In genomic region chr14:50806241-50806933, GRCh38 we compare ENCODE assay signal across 20 cellular contexts. TPM values are rescaled to one million over a fixed set of nuclear protein-coding genes. Genes with fewer than 3 reads are reported as not detected.
DNase-seq lines count a peak whose midpoint lies in the region; ATAC-seq and FAIRE-seq lines count a peak whose summit lies in the region.
"Had no signal": no experiment of that assay in that cellular context is flagged by ENCODE, and none has a peak within 500 bp of the region (broad histone marks: within the 10 kb centered on the region; RNA-seq: fewer than 3 reads in every experiment).

No MANE protein-coding gene starts in this region.

- peaks cover 63% of the 10 kb centered on the region for H3K4me1 Mint-ChIP-seq in activated naive CD4-positive, alpha-beta T cell treated with anti-CD3 and anti-CD28 coated beads, Interleukin-2, amount 50 U/mL, for 24 hours
- H3K4me1 Mint-ChIP-seq in activated naive CD4-positive, alpha-beta T cell treated with anti-CD3 and anti-CD28 coated beads, Interleukin-2, amount 10 ng/mL, durations not matched to agents 7 days and 5 days: peaks cover 7% of the 10 kb centered on the region
- H3K4me1 Mint-ChIP-seq in activated T-helper 1 cell treated with anti-CD3 and anti-CD28 coated beads, Interleukin-12 subunit alpha, Interleukin-12 subunit beta, Interleukin-2, Interleukin-4 antibody, amounts not matched to agents 30 ng/mL and 10 ng/mL and 1 ng/mL, durations not matched to agents 14 hours and 24 hours and 36 hours (ENCODE audit: low read depth): no peaks in the 10 kb centered on the region

- FAIRE-seq in islet of Langerhans (lab: Jason Lieb, UNC) (peak; percentile 62), urothelium cell line (lab: Jason Lieb, UNC) (peak; percentile 48)
- FAIRE-seq: A549, GM12891 had no signal

- H3K9me3 Mint-ChIP-seq in activated naive CD4-positive, alpha-beta T cell treated with anti-CD3 and anti-CD28 coated beads, Interleukin-2, amount 50 U/mL, for 24 hours: no peaks in the 10 kb centered on the region
- H3K9me3 Mint-ChIP-seq in activated naive CD4-positive, alpha-beta T cell treated with anti-CD3 and anti-CD28 coated beads, Interleukin-2, amount 10 ng/mL, durations not matched to agents 7 days and 5 days: no peaks in the 10 kb centered on the region
- no peaks in the 10 kb centered on the region for H3K9me3 Mint-ChIP-seq in activated T-helper 1 cell treated with anti-CD3 and anti-CD28 coated beads, Interleukin-12 subunit alpha, Interleukin-12 subunit beta, Interleukin-2, Interleukin-4 antibody, amounts not matched to agents 30 ng/mL and 10 ng/mL and 1 ng/mL, durations not matched to agents 14 hours and 24 hours and 36 hours
- H3K9me3 Mint-ChIP-seq: CD4-positive, CD25-positive, alpha-beta regulatory T cell; HFFc6 had no signal

- H3K27ac Mint-ChIP-seq in activated naive CD4-positive, alpha-beta T cell treated with anti-CD3 and anti-CD28 coated beads, Interleukin-2, amount 50 U/mL, for 24 hours: peak overlapping the region; percentile 32
- H3K27ac Mint-ChIP-seq in activated naive CD4-positive, alpha-beta T cell treated with anti-CD3 and anti-CD28 coated beads, Interleukin-2, amount 10 ng/mL, durations not matched to agents 7 days and 5 days: no peak overlapping the region
- H3K27ac Mint-ChIP-seq in activated T-helper 1 cell treated with anti-CD3 and anti-CD28 coated beads, Interleukin-12 subunit alpha, Interleukin-12 subunit beta, Interleukin-2, Interleukin-4 antibody, amounts not matched to agents 30 ng/mL and 10 ng/mL and 1 ng/mL, durations not matched to agents 14 hours and 24 hours and 36 hours: peak overlapping the region; percentile 19

- no peak overlapping the region for H3K4me3 Mint-ChIP-seq in activated naive CD4-positive, alpha-beta T cell treated with anti-CD3 and anti-CD28 coated beads, Interleukin-2, amount 50 U/mL, for 24 hours
- H3K4me3 Mint-ChIP-seq in activated naive CD4-positive, alpha-beta T cell treated with anti-CD3 and anti-CD28 coated beads, Interleukin-2, amount 10 ng/mL, durations not matched to agents 7 days and 5 days: no peak overlapping the region
- no peak overlapping the region for H3K4me3 Mint-ChIP-seq in activated T-helper 1 cell treated with anti-CD3 and anti-CD28 coated beads, Interleukin-12 subunit alpha, Interleukin-12 subunit beta, Interleukin-2, Interleukin-4 antibody, amounts not matched to agents 30 ng/mL and 10 ng/mL and 1 ng/mL, durations not matched to agents 14 hours and 24 hours and 36 hours
- H3K4me3 Mint-ChIP-seq: CD4-positive, CD25-positive, alpha-beta regulatory T cell; HFFc6 had no signal

- peaks cover 10% of the 10 kb centered on the region for H3K36me3 Mint-ChIP-seq in activated naive CD4-positive, alpha-beta T cell treated with anti-CD3 and anti-CD28 coated beads, Interleukin-2, amount 50 U/mL, for 24 hours
- peaks cover 37% of the 10 kb centered on the region for H3K36me3 Mint-ChIP-seq in activated naive CD4-positive, alpha-beta T cell treated with anti-CD3 and anti-CD28 coated beads, Interleukin-2, amount 10 ng/mL, durations not matched to agents 7 days and 5 days
- H3K36me3 Mint-ChIP-seq in activated T-helper 1 cell treated with anti-CD3 and anti-CD28 coated beads, Interleukin-12 subunit alpha, Interleukin-12 subunit beta, Interleukin-2, Interleukin-4 antibody, amounts not matched to agents 30 ng/mL and 10 ng/mL and 1 ng/mL, durations not matched to agents 14 hours and 24 hours and 36 hours (ENCODE audit: low read depth): peaks cover 18% of the 10 kb centered on the region

- ATAC-seq in GM18907 (IDR thresholded peaks at IDR 0.05; ENCODE audit: unreplicated experiment): no peak
- ATAC-seq: A549 had no signal

- H3K27me3 Mint-ChIP-seq in activated naive CD4-positive, alpha-beta T cell treated with anti-CD3 and anti-CD28 coated beads, Interleukin-2, amount 50 U/mL, for 24 hours: no peaks in the 10 kb centered on the region
- H3K27me3 Mint-ChIP-seq in activated naive CD4-positive, alpha-beta T cell treated with anti-CD3 and anti-CD28 coated beads, Interleukin-2, amount 10 ng/mL, durations not matched to agents 7 days and 5 days: no peaks in the 10 kb centered on the region
- no peaks in the 10 kb centered on the region for H3K27me3 Mint-ChIP-seq in activated T-helper 1 cell treated with anti-CD3 and anti-CD28 coated beads, Interleukin-12 subunit alpha, Interleukin-12 subunit beta, Interleukin-2, Interleukin-4 antibody, amounts not matched to agents 30 ng/mL and 10 ng/mL and 1 ng/mL, durations not matched to agents 14 hours and 24 hours and 36 hours (ENCODE audit: insufficient read depth)
- H3K27me3 Mint-ChIP-seq: CD4-positive, CD25-positive, alpha-beta regulatory T cell had no signal

- CTCF ChIA-PET in activated naive CD4-positive, alpha-beta T cell treated with anti-CD3 and anti-CD28 coated beads, Interleukin-2, amount 10 ng/mL, durations not matched to agents 7 days and 5 days (lab: Charles Lee): interaction anchor here (1.2 kb wide), 1 partner anchor 13 kb away, joined by 4 read pairs; no protein-coding TSS in a partner anchor

- DNase-seq in activated naive CD4-positive, alpha-beta T cell treated with anti-CD3 and anti-CD28 coated beads, Interleukin-2, amount 10 ng/mL, durations not matched to agents 7 days and 5 days: no peak
- no peak for DNase-seq in activated T-helper 1 cell treated with anti-CD3 and anti-CD28 coated beads, Interleukin-12 subunit alpha, Interleukin-12 subunit beta, Interleukin-2, Interleukin-4 antibody, amounts not matched to agents 30 ng/mL and 10 ng/mL and 1 ng/mL, durations not matched to agents 14 hours and 24 hours and 36 hours (ENCODE audit: low spot score)
- no peak for DNase-seq in urothelium cell line (ENCODE audit: low spot score)
- DNase-seq in DMS 273 (lab: John Stamatoyannopoulos, UW; ENCODE audit: unreplicated experiment): no peak
- no peak for DNase-seq in NCI-H510A (lab: John Stamatoyannopoulos, UW)
- DNase-seq: CD4-positive, CD25-positive, alpha-beta regulatory T cell; HFFc6; Karpas-422; NCI-H1105 treated with DMSO at 0.1 percent for 48 hours; NCI-H187 treated with DMSO at 0.1 percent for 48 hours; NCI-H2171 treated with DMSO at 0.1 percent for 48 hours; NCI-H526; Peyer's patch; Right ventricle myocardium superior; SK-N-SH had no signal

- intact Hi-C loops in activated T-helper 1 cell treated with anti-CD3 and anti-CD28 coated beads, Interleukin-12 subunit alpha, Interleukin-12 subunit beta, Interleukin-2, Interleukin-4 antibody, amounts not matched to agents 30 ng/mL and 10 ng/mL and 1 ng/mL, durations not matched to agents 14 hours and 24 hours and 36 hours (cut with micrococcal nuclease): no loop called here

RNA-seq across cellular contexts. Expression of gene NIN, which starts 24.6 kb away (rescaled TPM):
- 39.9 and 43.3 TPM in 2 replicates for total RNA-seq in activated T-helper 1 cell treated with anti-CD3 and anti-CD28 coated beads, Interleukin-12 subunit alpha, Interleukin-12 subunit beta, Interleukin-2, Interleukin-4 antibody, amounts not matched to agents 30 ng/mL and 10 ng/mL and 1 ng/mL, durations not matched to agents 14 hours and 24 hours and 36 hours
